ENCODE assay signal across 2 cellular contexts in the genomic region with DNA sequence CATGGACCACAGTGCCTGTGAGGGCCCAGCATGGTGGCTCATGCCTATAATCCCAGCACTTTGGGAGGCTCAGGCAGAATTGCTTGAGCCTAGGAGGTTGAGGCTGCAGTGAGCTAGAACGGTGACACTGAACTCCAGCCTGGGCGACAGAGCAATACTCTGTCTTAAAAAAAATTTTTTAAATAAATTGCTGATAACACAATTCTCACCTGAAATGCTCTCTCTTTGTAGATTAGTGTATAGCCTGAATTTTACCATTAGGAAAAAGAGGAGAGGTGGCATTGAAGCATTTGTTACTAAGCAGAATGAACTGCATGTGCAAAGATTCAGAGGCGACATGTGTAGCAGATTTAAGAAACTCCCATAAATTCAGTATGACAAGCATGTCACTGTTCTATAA.
TF ChIP-seq lines count a peak whose summit lies in the region.

No MANE protein-coding gene starts in this region.

TF ChIP-seq in A549, 52 proteins besides CTCF, POLR2A, EP300 and RAD21:
- TF ChIP-seq, protein P1, sequence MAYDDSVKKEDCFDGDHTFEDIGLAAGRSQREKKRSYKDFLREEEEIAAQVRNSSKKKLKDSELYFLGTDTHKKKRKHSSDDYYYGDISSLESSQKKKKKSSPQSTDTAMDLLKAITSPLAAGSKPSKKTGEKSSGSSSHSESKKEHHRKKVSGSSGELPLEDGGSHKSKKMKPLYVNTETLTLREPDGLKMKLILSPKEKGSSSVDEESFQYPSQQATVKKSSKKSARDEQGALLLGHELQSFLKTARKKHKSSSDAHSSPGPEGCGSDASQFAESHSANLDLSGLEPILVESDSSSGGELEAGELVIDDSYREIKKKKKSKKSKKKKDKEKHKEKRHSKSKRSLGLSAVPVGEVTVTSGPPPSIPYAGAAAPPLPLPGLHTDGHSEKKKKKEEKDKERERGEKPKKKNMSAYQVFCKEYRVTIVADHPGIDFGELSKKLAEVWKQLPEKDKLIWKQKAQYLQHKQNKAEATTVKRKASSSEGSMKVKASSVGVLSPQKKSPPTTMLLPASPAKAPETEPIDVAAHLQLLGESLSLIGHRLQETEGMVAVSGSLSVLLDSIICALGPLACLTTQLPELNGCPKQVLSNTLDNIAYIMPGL (CRISPR knock-in tag; IDR thresholded peaks at IDR 0.05; ENCODE audit: borderline replicate concordance) = no peak
- TF ChIP-seq RARB (CRISPR knock-in tag; IDR thresholded peaks at IDR 0.05) (no peak), SMC3 (IDR thresholded peaks at IDR 0.05) (no peak), RNF2 (IDR thresholded peaks at IDR 0.05; ENCODE audit: borderline replicate concordance, low read depth) (no peak), MAFK (IDR thresholded peaks at IDR 0.05; ENCODE audit: partially characterized antibody) (peak; percentile 86), FOSL2 (IDR thresholded peaks at IDR 0.05) (no peak), FOSL2 (CRISPR knock-in tag; IDR thresholded peaks at IDR 0.05) (no peak)
- TF ChIP-seq, protein P2, sequence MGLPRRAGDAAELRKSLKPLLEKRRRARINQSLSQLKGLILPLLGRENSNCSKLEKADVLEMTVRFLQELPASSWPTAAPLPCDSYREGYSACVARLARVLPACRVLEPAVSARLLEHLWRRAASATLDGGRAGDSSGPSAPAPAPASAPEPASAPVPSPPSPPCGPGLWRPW (IDR thresholded peaks at IDR 0.05) = no peak

TF ChIP-seq in K562, 482 proteins besides CTCF, POLR2A, EP300 and RAD21:
- TF ChIP-seq MAZ (CRISPR knock-in tag; conservative IDR thresholded peaks at IDR 0.05 in 1 of 2, IDR thresholded peaks at IDR 0.05 in 1 of 2) (no peak), C11orf30 (IDR thresholded peaks at IDR 0.05; ENCODE audit: low read depth) (peak; percentile 51; the same call in 1 of the 2 replicates), SRF (CRISPR knock-in tag; IDR thresholded peaks at IDR 0.05) (no peak), MAFF (IDR thresholded peaks at IDR 0.05; ENCODE audit: low read length) (peak; percentile 37; the same call in 1 of the 2 replicates), ZNF316 (IDR thresholded peaks at IDR 0.05) (peak; percentile 59)
